In genomic region chr5:60700347-60700815, GRCh38 we compare ENCODE assay signal across 8 cellular contexts. TPM values are rescaled to one million over a fixed set of nuclear protein-coding genes. Genes with fewer than 3 reads are reported as not detected.
DNase-seq lines count a peak whose midpoint lies in the region; ATAC-seq and TF ChIP-seq lines count a peak whose summit lies in the region.

No MANE protein-coding gene starts in this region.

- H3K79me2 ChIP-seq in KMS-11 (ENCODE audit: insufficient read depth, low read depth), result peaks cover 38% of the 10 kb centered on the region; the same call in 1 of the 2 replicates

- H3K9me3 ChIP-seq in ascending aorta, result no peaks in the 10 kb centered on the region
- no peaks in the 10 kb centered on the region for H3K9me3 ChIP-seq in iPS-20b (ENCODE audit: insufficient read depth, low read depth, low read length)

- H2AFZ ChIP-seq in KMS-11 (ENCODE audit: low read depth), result peak overlapping the region; percentile 95

- H3K27me3 ChIP-seq in KMS-11 (ENCODE audit: insufficient read depth, low read depth), result no peaks in the 10 kb centered on the region
- H3K27me3 ChIP-seq in ascending aorta, result no peaks in the 10 kb centered on the region
- H3K27me3 ChIP-seq in iPS-20b (ENCODE audit: insufficient read depth, low read length), result peaks cover 5% of the 10 kb centered on the region; the same call in 1 of the 2 replicates

- peak overlapping the region; percentile 85 for H3K27ac Mint-ChIP-seq in stimulated activated memory B cell treated with anti-CD40 and anti-IgM and Interleukin-4, amounts not matched to agents 10 μg/mL and 1 μg/mL and 100 μg/mL, for 72 hours

- H3K4me3 ChIP-seq in KMS-11 (IDR thresholded peaks at IDR 0.05; ENCODE audit: insufficient read depth, low read depth, low read length) (no peak overlapping the region), ascending aorta (peak overlapping the region; percentile 72 to 88), iPS-20b (ENCODE audit: low read length) (peak overlapping the region; percentile 81)

- TF ChIP-seq CTCF in KMS-11 (conservative IDR thresholded peaks at IDR 0.05; ENCODE audit: low read depth, low read length) (no peak), ascending aorta (IDR thresholded peaks at IDR 0.05) (no peak)

- H3K4me1 Mint-ChIP-seq in stimulated activated memory B cell treated with anti-CD40 and anti-IgM and Interleukin-4, amounts not matched to agents 10 μg/mL and 1 μg/mL and 100 μg/mL, for 72 hours, result peaks cover 8% of the 10 kb centered on the region

- peak overlapping the region; percentile 81 for H3K9ac ChIP-seq in KMS-11
- peak overlapping the region; percentile 94 for H3K9ac ChIP-seq in iPS-20b (ENCODE audit: low read depth, low read length)

- no peaks in the 10 kb centered on the region for H3K36me3 Mint-ChIP-seq in stimulated activated memory B cell treated with anti-CD40 and anti-IgM and Interleukin-4, amounts not matched to agents 10 μg/mL and 1 μg/mL and 100 μg/mL, for 72 hours

- H3K27ac ChIP-seq in KMS-11, result peak overlapping the region; percentile 87
- peak overlapping the region; percentile 73 to 80 for H3K27ac ChIP-seq in ascending aorta
- peak overlapping the region; percentile 75 for H3K27ac ChIP-seq in iPS-20b (ENCODE audit: low read length)

- H3K4me3 Mint-ChIP-seq in stimulated activated memory B cell treated with anti-CD40 and anti-IgM and Interleukin-4, amounts not matched to agents 10 μg/mL and 1 μg/mL and 100 μg/mL, for 72 hours, result peak overlapping the region; percentile 90

- no peaks in the 10 kb centered on the region for H3K9me3 Mint-ChIP-seq in stimulated activated memory B cell treated with anti-CD40 and anti-IgM and Interleukin-4, amounts not matched to agents 10 μg/mL and 1 μg/mL and 100 μg/mL, for 72 hours

- ATAC-seq in GM21786 (IDR thresholded peaks at IDR 0.05; ENCODE audit: unreplicated experiment), result peak; percentile 13
- peak; percentile 24 for ATAC-seq in stimulated activated memory B cell treated with anti-CD40 and anti-IgM and Interleukin-4, amounts not matched to agents 10 μg/mL and 1 μg/mL and 100 μg/mL, for 72 hours

- H3K4me2 ChIP-seq in KMS-11, result peak overlapping the region; percentile 85

- H3K4me1 ChIP-seq in KMS-11 (ENCODE audit: low read depth, poor library complexity, severe bottlenecking) (peaks cover 26% of the 10 kb centered on the region), ascending aorta (peaks cover 0 to 10% of the 10 kb centered on the region in 2 donors), iPS-20b (ENCODE audit: insufficient read depth, low read length) (peaks cover 2% of the 10 kb centered on the region; the same call in 1 of the 2 replicates)

- H3K36me3 ChIP-seq in KMS-11 (ENCODE audit: insufficient read depth) (no peaks in the 10 kb centered on the region), ascending aorta (no peaks in the 10 kb centered on the region), iPS-20b (ENCODE audit: insufficient read depth, low read depth, low read length) (peaks cover under 1% of the 10 kb centered on the region; the same call in 1 of the 2 replicates)

- DNase-seq in SKM-1 treated with dmso at 0.1 percent for 144 hours (lab: John Stamatoyannopoulos, UW; ENCODE audit: unreplicated experiment) (peak; percentile 25), SKM-1 (lab: John Stamatoyannopoulos, UW; ENCODE audit: unreplicated experiment) (no peak), ascending aorta (ENCODE audit: low spot score in 2 of 2) (no peak), OCI-M2 (lab: John Stamatoyannopoulos, UW; ENCODE audit: unreplicated experiment) (no peak)

- no peaks in the 10 kb centered on the region for H3K27me3 Mint-ChIP-seq in stimulated activated memory B cell treated with anti-CD40 and anti-IgM and Interleukin-4, amounts not matched to agents 10 μg/mL and 1 μg/mL and 100 μg/mL, for 72 hours

- intact Hi-C loops in ascending aorta (cut with DNase I), result no loop called here

- H4K20me1 ChIP-seq in KMS-11 (ENCODE audit: insufficient read depth), result no peaks in the 10 kb centered on the region

RNA-seq across cellular contexts. Expression of gene DEPDC1B, which starts 0.4 kb away (rescaled TPM):
- 2.4 TPM for total RNA-seq in ascending aorta
